Comparison of ENCODE assay signal across 8 cellular contexts in the genomic region with DNA sequence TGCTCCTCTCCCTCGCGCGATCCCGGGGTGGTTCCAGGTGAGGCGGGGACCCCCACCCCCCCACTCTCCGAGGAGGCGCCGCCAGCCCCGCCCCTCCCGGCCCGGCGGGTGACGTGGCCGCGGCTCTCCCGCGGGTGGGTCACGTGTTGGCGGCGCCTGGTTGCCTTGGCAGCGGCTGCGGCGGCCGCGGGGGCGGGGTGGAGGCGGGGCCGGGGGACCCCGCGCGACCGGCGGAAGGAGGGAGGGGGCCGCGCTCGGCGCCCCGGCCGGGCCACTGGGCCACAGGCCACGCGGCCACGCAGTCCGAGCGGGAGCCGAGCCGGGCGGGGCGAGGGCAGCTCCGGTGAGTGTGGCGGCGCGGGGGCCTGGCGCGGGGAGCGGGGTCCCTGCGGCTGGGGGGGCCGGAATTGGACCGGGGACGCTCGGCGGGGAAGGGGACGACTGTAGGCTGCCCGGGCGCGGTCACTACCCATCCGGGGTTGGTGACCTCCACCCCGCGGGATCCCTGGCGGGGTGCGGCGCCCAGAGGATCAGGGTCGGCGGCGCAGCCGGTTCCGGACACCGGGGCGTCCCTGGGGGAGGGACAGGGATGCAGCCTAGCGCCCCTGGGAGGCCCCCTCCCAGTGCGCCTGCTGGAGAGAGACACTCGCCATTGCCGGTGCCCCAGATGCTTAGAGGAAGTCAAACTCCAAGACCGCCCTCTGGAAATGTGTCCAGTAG. TPM values are rescaled to one million over a fixed set of nuclear protein-coding genes. Genes with fewer than 3 reads are reported as not detected.
DNase-seq lines count a peak whose midpoint lies in the region; ATAC-seq and TF ChIP-seq lines count a peak whose summit lies in the region.

A gene (plus strand): TSS at position 257 of the 720 bp plus-strand sequence. CDS start 5,382 bp downstream, outside the sequence.

- H3K27ac ChIP-seq in HUES6 (ENCODE audit: low read depth, low read length) (peak within 1 kb of the TSS; percentile 60; the same call in 1 of the 2 replicates), SK-N-SH (ENCODE audit: low read depth in 2 of 2, low read length in 1 of 2) (peak within 1 kb of the TSS; percentile 60 to 74; a peak in 3 of 4 replicates), osteoblast (ENCODE audit: low read depth, low read length) (peak within 1 kb of the TSS; percentile 61), testis (peak within 1 kb of the TSS in 1 of 2 donors; percentile 64)

- no peak for TF ChIP-seq POLR2A in testis (IDR thresholded peaks at IDR 0.05)

- H3K4me3 ChIP-seq in HUES6 (ENCODE audit: low read depth, low read length) (peak within 1 kb of the TSS; percentile 84), SK-N-SH (ENCODE audit: low read depth in 2 of 2, low read length in 1 of 2) (peak within 1 kb of the TSS; percentile 63 to 94), osteoblast (ENCODE audit: insufficient read depth, low read length) (peak within 1 kb of the TSS; percentile 87), testis (peak within 1 kb of the TSS; percentile 71 to 73)

- peak within 1 kb of the TSS; percentile 95 for H3K4me2 ChIP-seq in SK-N-SH
- H3K4me2 ChIP-seq in osteoblast (ENCODE audit: insufficient read depth, low read length) = peak within 1 kb of the TSS; percentile 87

- H2AFZ ChIP-seq in SK-N-SH (ENCODE audit: low read depth) (peak within 1 kb of the TSS; percentile 95), osteoblast (ENCODE audit: low read length) (peak within 1 kb of the TSS; percentile 74)

- H3K9ac ChIP-seq in HUES6 (ENCODE audit: low read length) = peak within 1 kb of the TSS; percentile 79
- H3K9ac ChIP-seq in SK-N-SH = peak within 1 kb of the TSS; percentile 92

- 0% methylated on average over 16 of the region's 83 CpGs for WGBS in SK-N-SH (ENCODE audit: low lambda C conversion rate)
- 0 to 2% methylated on average over 1 to 42 of the region's 83 CpGs for WGBS in testis, 2 donors

- peaks cover 4% of the 10 kb centered on the region; the same call in 1 of the 2 replicates for H3K36me3 ChIP-seq in HUES6 (ENCODE audit: control insufficient read depth, insufficient read depth, low read length)
- peaks cover 0 to 19% of the 10 kb centered on the region in 2 experiments for H3K36me3 ChIP-seq in SK-N-SH (replicated peaks in 1 of 2; ENCODE audit: control insufficient read depth in 1 of 2, insufficient read depth in 2 of 2, low read length in 1 of 2)
- H3K36me3 ChIP-seq in osteoblast (ENCODE audit: insufficient read depth, low read length) = peaks cover 9% of the 10 kb centered on the region
- no peaks in the 10 kb centered on the region for H3K36me3 ChIP-seq in testis (ENCODE audit: low read depth, missing control alignments)

- peaks cover 13% of the 10 kb centered on the region for H3F3A ChIP-seq in SK-N-SH (replicated peaks; ENCODE audit: insufficient read depth)

- H3K9me2 ChIP-seq in SK-N-SH = no peaks in the 10 kb centered on the region

- H3K79me2 ChIP-seq in SK-N-SH (ENCODE audit: insufficient read depth) (peaks cover 48% of the 10 kb centered on the region), osteoblast (ENCODE audit: insufficient read depth, low read length) (peaks cover 28% of the 10 kb centered on the region)

- peak; percentile 56 for DNase-seq in CMK (ENCODE audit: low read depth)
- DNase-seq in SK-N-SH = peak; percentile 100
- DNase-seq in activated naive CD4-positive, alpha-beta T cell treated with anti-CD3 and anti-CD28 coated beads, Interleukin-2, amount 50 U/mL, for 16 hours = peak; percentile 88
- peak; percentile 76 for DNase-seq in glomerular visceral epithelial cell (ENCODE audit: extremely low spot score)
- peak; percentile 99 for DNase-seq in osteoblast (ENCODE audit: insufficient read length, low spot score, missing footprints)
- peak; percentile 83 for DNase-seq in testis

- no peak for TF ChIP-seq EP300 in SK-N-SH (IDR thresholded peaks at IDR 0.05; ENCODE audit: borderline replicate concordance in 1 of 2, low read depth in 1 of 2, low read length in 1 of 2)

- TF ChIP-seq RAD21 in SK-N-SH (IDR thresholded peaks at IDR 0.05; ENCODE audit: low read length) = no peak

- POLR2A ChIA-PET in SK-N-SH (lab: Yijun Ruan, JAX) = interaction anchor here (1.3 kb wide), 1 partner anchor 8 kb away, joined by 4 read pairs; no protein-coding TSS in a partner anchor

- CTCF ChIA-PET in SK-N-SH (lab: Yijun Ruan, JAX) = interaction anchor here (0.7 to 2.5 kb wide), 6 partner anchors 17 to 35 kb away, joined by 3 to 12 read pairs (median 4); no protein-coding TSS in a partner anchor

- intact Hi-C loops in testis (cut with DNase I; ENCODE audit: low total_unique reads) = no loop called here

- ATAC-seq in GM19463 (IDR thresholded peaks at IDR 0.05; ENCODE audit: unreplicated experiment) = peak; percentile 64

- H4K20me1 ChIP-seq in SK-N-SH (ENCODE audit: insufficient read depth) (no peaks in the 10 kb centered on the region), osteoblast (ENCODE audit: insufficient read depth, low read length) (peaks cover 2% of the 10 kb centered on the region)

- peaks cover 29% of the 10 kb centered on the region for H3K4me1 ChIP-seq in HUES6 (ENCODE audit: control insufficient read depth, insufficient read depth, low read length)
- H3K4me1 ChIP-seq in SK-N-SH (ENCODE audit: control insufficient read depth in 1 of 2, insufficient read depth in 2 of 2, low read depth in 1 of 2, low read length in 1 of 2) = peaks cover 8 to 11% of the 10 kb centered on the region in 2 experiments; a peak in 2 of 4 replicates
- peaks cover 3% of the 10 kb centered on the region for H3K4me1 ChIP-seq in osteoblast (ENCODE audit: insufficient read depth, low read length)
- H3K4me1 ChIP-seq in testis = peaks cover 6% of the 10 kb centered on the region

- no peaks in the 10 kb centered on the region for H3K9me3 ChIP-seq in HUES6 (ENCODE audit: control insufficient read depth, insufficient read depth, low read depth, low read length)
- H3K9me3 ChIP-seq in SK-N-SH = no peaks in the 10 kb centered on the region
- no peaks in the 10 kb centered on the region for H3K9me3 ChIP-seq in osteoblast (ENCODE audit: low read depth, low read length)
- H3K9me3 ChIP-seq in testis = no peaks in the 10 kb centered on the region

- no peak for TF ChIP-seq CTCF in SK-N-SH (IDR thresholded peaks at IDR 0.05)
- TF ChIP-seq CTCF in osteoblast (IDR thresholded peaks at IDR 0.05; ENCODE audit: extremely low read depth, low read depth, low read length) = no peak
- TF ChIP-seq CTCF in testis (IDR thresholded peaks at IDR 0.05) = no peak

- H3K27me3 ChIP-seq in HUES6 (ENCODE audit: control insufficient read depth, insufficient read depth, low read length) (no peaks in the 10 kb centered on the region), SK-N-SH (ENCODE audit: insufficient read depth) (no peaks in the 10 kb centered on the region), osteoblast (ENCODE audit: insufficient read depth, low read length) (no peaks in the 10 kb centered on the region), testis (no peaks in the 10 kb centered on the region)

TF ChIP-seq in SK-N-SH, 30 proteins besides CTCF, POLR2A, EP300 and RAD21 (continues in another document):
- no peak; the same call in 1 of the 2 replicates for TF ChIP-seq JUND (IDR thresholded peaks at IDR 0.05)
- TF ChIP-seq, protein P1, sequence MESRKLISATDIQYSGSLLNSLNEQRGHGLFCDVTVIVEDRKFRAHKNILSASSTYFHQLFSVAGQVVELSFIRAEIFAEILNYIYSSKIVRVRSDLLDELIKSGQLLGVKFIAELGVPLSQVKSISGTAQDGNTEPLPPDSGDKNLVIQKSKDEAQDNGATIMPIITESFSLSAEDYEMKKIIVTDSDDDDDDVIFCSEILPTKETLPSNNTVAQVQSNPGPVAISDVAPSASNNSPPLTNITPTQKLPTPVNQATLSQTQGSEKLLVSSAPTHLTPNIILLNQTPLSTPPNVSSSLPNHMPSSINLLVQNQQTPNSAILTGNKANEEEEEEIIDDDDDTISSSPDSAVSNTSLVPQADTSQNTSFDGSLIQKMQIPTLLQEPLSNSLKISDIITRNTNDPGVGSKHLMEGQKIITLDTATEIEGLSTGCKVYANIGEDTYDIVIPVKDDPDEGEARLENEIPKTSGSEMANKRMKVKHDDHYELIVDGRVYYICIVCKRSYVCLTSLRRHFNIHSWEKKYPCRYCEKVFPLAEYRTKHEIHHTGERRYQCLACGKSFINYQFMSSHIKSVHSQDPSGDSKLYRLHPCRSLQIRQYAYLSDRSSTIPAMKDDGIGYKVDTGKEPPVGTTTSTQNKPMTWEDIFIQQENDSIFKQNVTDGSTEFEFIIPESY (IDR thresholded peaks at IDR 0.05; ENCODE audit: borderline replicate concordance, low read depth) = no peak
- TF ChIP-seq, protein P2, sequence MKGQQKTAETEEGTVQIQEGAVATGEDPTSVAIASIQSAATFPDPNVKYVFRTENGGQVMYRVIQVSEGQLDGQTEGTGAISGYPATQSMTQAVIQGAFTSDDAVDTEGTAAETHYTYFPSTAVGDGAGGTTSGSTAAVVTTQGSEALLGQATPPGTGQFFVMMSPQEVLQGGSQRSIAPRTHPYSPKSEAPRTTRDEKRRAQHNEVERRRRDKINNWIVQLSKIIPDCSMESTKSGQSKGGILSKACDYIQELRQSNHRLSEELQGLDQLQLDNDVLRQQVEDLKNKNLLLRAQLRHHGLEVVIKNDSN (IDR thresholded peaks at IDR 0.05; ENCODE audit: borderline replicate concordance, low read depth) = peak; percentile 94
- no peak for TF ChIP-seq TCF12 (IDR thresholded peaks at IDR 0.05)
- TF ChIP-seq SIN3A (IDR thresholded peaks at IDR 0.05; ENCODE audit: borderline replicate concordance, low read depth, low read length) = no peak; the same call in 1 of the 2 replicates

RNA-seq across cellular contexts. Expression of the gene that starts here (rescaled TPM):
- polyA plus RNA-seq in SK-N-SH (2012; rRNA removed) (78.7 and 85.8 TPM in 2 replicates), testis (ENCODE audit: insufficient read depth, low read depth, low replicate concordance) (9.9 TPM)
- polyA plus RNA-seq in SK-N-SH (2012; cell fraction: cytosol; rRNA removed) = 45.2 and 61.9 TPM in 2 replicates
- 38.0 and 52.2 TPM in 2 replicates for polyA plus RNA-seq in SK-N-SH (2012; cell fraction: nucleus; rRNA removed)
- total RNA-seq in osteoblast (44.2 and 57.5 TPM in 2 replicates), testis (10 to 100 TPM in 1 of 2 donors, 1 to 10 TPM in 1; 9.7 to 10.3 TPM)
